8 cellular contexts compared by ENCODE assay signal in the genomic region with DNA sequence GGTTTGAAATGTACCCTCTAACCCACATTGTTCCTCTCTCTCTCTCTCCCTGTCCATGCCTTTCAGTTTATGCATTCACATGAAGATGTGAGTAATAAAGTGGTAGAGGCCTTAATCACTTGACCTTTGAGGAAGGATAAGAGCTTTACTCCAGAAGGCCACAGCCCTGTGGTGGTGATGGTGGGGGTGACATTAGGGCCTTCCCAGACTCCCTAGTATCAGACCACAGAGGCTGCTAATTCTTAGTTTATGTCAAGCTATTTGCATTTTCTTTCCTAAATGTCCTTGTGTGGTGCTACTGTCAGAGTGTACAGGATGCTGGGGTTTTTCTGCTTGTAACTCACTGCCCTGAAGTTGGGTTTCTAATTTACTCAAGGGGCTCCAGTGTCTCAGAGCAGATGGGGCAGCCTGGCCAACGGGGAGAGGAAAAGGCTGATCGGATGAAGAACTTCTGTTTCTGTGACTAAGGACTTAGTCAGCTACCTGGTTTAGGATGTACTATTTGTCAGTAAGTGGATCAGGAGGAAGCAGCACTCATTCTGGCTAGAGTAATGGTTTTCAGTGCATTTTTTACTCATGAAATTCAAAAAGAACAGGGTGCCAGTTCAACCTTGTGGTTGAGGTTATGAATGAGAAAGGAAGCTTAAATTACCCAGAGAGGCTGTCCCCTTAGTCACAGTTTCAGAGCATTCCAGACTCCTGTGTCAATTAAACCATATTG.
DNase-seq lines count a peak whose midpoint lies in the region; ATAC-seq, FAIRE-seq and TF ChIP-seq lines count a peak whose summit lies in the region.

No MANE protein-coding gene starts in this region.

- WGBS in lower leg skin, 2 donors: 46 to 50% methylated on average over 2 of the region's 2 CpGs

- intact Hi-C loops in lower leg skin (cut with DNase I; ENCODE audit: low total_unique reads): no loop called here

- POLR2A ChIA-PET in WTC11 (lab: Charles Lee): no interaction called here

- no peak overlapping the region for H3K4me3 ChIP-seq in lower leg skin (ENCODE audit: low read depth, poor library complexity, severe bottlenecking)

- no peak overlapping the region for H3K27ac ChIP-seq in substantia nigra (ENCODE audit: low read depth, low read length, poor library complexity, severe bottlenecking)

- peak overlapping the region; percentile 88 for H3K27ac Mint-ChIP-seq in activated naive CD8-positive, alpha-beta T cell treated with anti-CD3 and anti-CD28 coated beads, Interleukin-2, amount 50 U/mL, for 24 hours
- no peak overlapping the region for H3K27ac Mint-ChIP-seq in WTC11

- ATAC-seq in GM21528 (IDR thresholded peaks at IDR 0.05; ENCODE audit: low FRiP score, unreplicated experiment): peak; percentile 95
- ATAC-seq in activated naive CD8-positive, alpha-beta T cell treated with anti-CD3 and anti-CD28 coated beads, Interleukin-2, amount 50 U/mL, for 24 hours: peak; percentile 90
- ATAC-seq in WTC11: no peak

- CTCF ChIA-PET in WTC11 (lab: Charles Lee): no interaction called here

- no peak for TF ChIP-seq CTCF in lower leg skin (IDR thresholded peaks at IDR 0.05)
- TF ChIP-seq CTCF in WTC11 (IDR thresholded peaks at IDR 0.05): no peak

- H3K4me3 Mint-ChIP-seq in activated naive CD8-positive, alpha-beta T cell treated with anti-CD3 and anti-CD28 coated beads, Interleukin-2, amount 50 U/mL, for 24 hours: peak overlapping the region; percentile 35
- no peak overlapping the region for H3K4me3 Mint-ChIP-seq in WTC11

- FAIRE-seq in HTR-8/SVneo (lab: Jason Lieb, UNC): no peak

- no peaks in the 10 kb centered on the region for H3K27me3 Mint-ChIP-seq in activated naive CD8-positive, alpha-beta T cell treated with anti-CD3 and anti-CD28 coated beads, Interleukin-2, amount 50 U/mL, for 24 hours
- H3K27me3 Mint-ChIP-seq in WTC11 (ENCODE audit: low read depth): no peaks in the 10 kb centered on the region

- DNase-seq in Caki2 (ENCODE audit: low read depth) (peak; percentile 77), HTR-8/SVneo (ENCODE audit: insufficient read length, low spot score) (peak; percentile 4), substantia nigra (lab: John Stamatoyannopoulos, UW) (no peak), lower leg skin (ENCODE audit: low spot score in 2 of 2) (no peak), WTC11 (ENCODE audit: low spot score) (no peak)
- DNase-seq in activated naive CD8-positive, alpha-beta T cell treated with anti-CD3 and anti-CD28 coated beads, Interleukin-2, amount 50 U/mL, for 24 hours: peak; percentile 49
- peak; percentile 58 for DNase-seq in stimulated activated CD4-positive, alpha-beta T cell treated with anti-CD3 and anti-CD28 coated beads, Interleukin-2, amount 100 ng/mL, for 24 hours

- H3K4me1 Mint-ChIP-seq in activated naive CD8-positive, alpha-beta T cell treated with anti-CD3 and anti-CD28 coated beads, Interleukin-2, amount 50 U/mL, for 24 hours: peaks cover 72% of the 10 kb centered on the region
- no peaks in the 10 kb centered on the region; the same call in 1 of the 2 replicates for H3K4me1 Mint-ChIP-seq in WTC11

- no peaks in the 10 kb centered on the region for H3K9me3 Mint-ChIP-seq in activated naive CD8-positive, alpha-beta T cell treated with anti-CD3 and anti-CD28 coated beads, Interleukin-2, amount 50 U/mL, for 24 hours
- H3K9me3 Mint-ChIP-seq in WTC11: no peaks in the 10 kb centered on the region

- TF ChIP-seq POLR2A in lower leg skin (IDR thresholded peaks at IDR 0.05): no peak

- H3K36me3 Mint-ChIP-seq in activated naive CD8-positive, alpha-beta T cell treated with anti-CD3 and anti-CD28 coated beads, Interleukin-2, amount 50 U/mL, for 24 hours (ENCODE audit: low read depth): no peaks in the 10 kb centered on the region
- no peaks in the 10 kb centered on the region for H3K36me3 Mint-ChIP-seq in WTC11

- in situ Hi-C loops in Caki2 (cut with HindIII; ENCODE audit: low pct_unique_long_range_greater_than_20kb, low sequenced_read_pairs): no loop called here

TF ChIP-seq in WTC11, 78 proteins besides CTCF, POLR2A, EP300 and RAD21:
- TF ChIP-seq ATF1 (CRISPR knock-in tag; IDR thresholded peaks at IDR 0.05) (no peak), ATF2 (CRISPR knock-in tag; IDR thresholded peaks at IDR 0.05; ENCODE audit: borderline replicate concordance, low read depth) (no peak)

Comparison
In these comparisons a context has a peak if more than half of its experiments do, and no peak if none do; other contexts are left out.
1. DNase-seq: peak in Caki2 (single experiment), HTR-8/SVneo (single experiment), activated naive CD8-positive, alpha-beta T cell treated with anti-CD3 and anti-CD28 coated beads, Interleukin-2, amount 50 U/mL, for 24 hours (single experiment) and stimulated activated CD4-positive, alpha-beta T cell treated with anti-CD3 and anti-CD28 coated beads, Interleukin-2, amount 100 ng/mL, for 24 hours (2 of 2); none in substantia nigra (0 of 49), lower leg skin (0 of 2) and WTC11 (single experiment).